In the genomic region with DNA sequence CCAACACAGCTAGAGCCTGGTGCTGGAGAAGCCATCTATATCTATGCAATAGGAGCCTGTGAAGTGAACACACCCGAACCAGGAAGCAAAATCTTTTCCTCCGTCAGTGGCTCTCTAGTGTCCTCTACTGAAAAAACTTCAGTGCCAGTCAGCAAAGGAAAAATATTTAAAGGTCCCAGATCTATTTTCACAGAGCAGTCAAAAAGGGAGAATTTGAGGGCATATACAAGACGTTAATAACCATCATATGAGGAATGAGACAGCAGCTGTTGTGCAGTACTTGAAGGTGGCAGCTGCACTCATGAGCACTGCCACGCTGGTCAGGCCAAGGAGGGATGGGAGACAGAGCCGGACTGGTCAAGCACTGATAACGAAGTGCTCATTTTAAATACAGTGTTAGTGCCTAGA, we compare ENCODE assay signal across 8 cellular contexts. TPM values are rescaled to one million over a fixed set of nuclear protein-coding genes. Genes with fewer than 3 reads are reported as not detected.
DNase-seq lines count a peak whose midpoint lies in the region; ATAC-seq and TF ChIP-seq lines count a peak whose summit lies in the region.

No MANE protein-coding gene starts in this region.

- H3K36me3 ChIP-seq in H7 (replicated peaks; ENCODE audit: control insufficient read depth, insufficient read depth, low read length), result no peaks in the 10 kb centered on the region

- peak overlapping the region; percentile 22 for H3K4me3 Mint-ChIP-seq in T-helper 17 cell

- peaks cover 56% of the 10 kb centered on the region for H3K4me1 Mint-ChIP-seq in T-helper 17 cell

- peak; percentile 20; the same call in 1 of the 2 replicates for TF ChIP-seq CTCF in AG04450 (IDR thresholded peaks at IDR 0.05; ENCODE audit: low read depth, low read length)
- no peak for TF ChIP-seq CTCF in foreskin fibroblast (IDR thresholded peaks at IDR 0.05; ENCODE audit: low read depth, low read length)

- H3K36me3 Mint-ChIP-seq in T-helper 17 cell (ENCODE audit: low read depth), result peaks cover 5% of the 10 kb centered on the region

- POLR2A ChIA-PET in AG04450 (lab: Yijun Ruan, JAX), result no interaction called here

- DNase-seq in AG04450 (ENCODE audit: low read depth, low spot score), result no peak
- DNase-seq in H7, result peak; percentile 39
- DNase-seq in T-helper 17 cell, result no peak
- DNase-seq in foreskin fibroblast, result peak; percentile 14 to 47
- DNase-seq in mucosa of gallbladder (ENCODE audit: low spot score), result no peak
- no peak for DNase-seq in cortex of kidney (lab: John Stamatoyannopoulos, UW)
- DNase-seq in HCEC 1CT, result no peak

- H3K9me3 ChIP-seq in AG04450 (ENCODE audit: control insufficient read depth, insufficient read depth, low read length), result no peaks in the 10 kb centered on the region
- H3K9me3 ChIP-seq in T-helper 17 cell (ENCODE audit: control insufficient read depth, low read length, poor library complexity, severe bottlenecking), result no peaks in the 10 kb centered on the region

- H3K4me3 ChIP-seq in AG04450 (ENCODE audit: low read depth, low read length) (no peak overlapping the region), H7 (ENCODE audit: insufficient read depth, low read depth, low read length) (no peak overlapping the region), foreskin fibroblast (ENCODE audit: low read depth in 1 of 2, low read length in 2 of 2) (no peak overlapping the region)

- H3K27ac Mint-ChIP-seq in T-helper 17 cell, result peak overlapping the region; percentile 9

- H3K27ac ChIP-seq in AG04450 (ENCODE audit: low read depth, low read length), result no peak overlapping the region

- ATAC-seq in T-helper 17 cell (peak; percentile 81), GM21737 (IDR thresholded peaks at IDR 0.05; ENCODE audit: unreplicated experiment) (no peak)

- H3K27me3 ChIP-seq in AG04450 (ENCODE audit: control insufficient read depth, insufficient read depth, low read length), result no peaks in the 10 kb centered on the region
- no peaks in the 10 kb centered on the region for H3K27me3 ChIP-seq in H7 (ENCODE audit: control insufficient read depth, insufficient read depth, low read length)

- H3K27me3 Mint-ChIP-seq in T-helper 17 cell, result no peaks in the 10 kb centered on the region

- CTCF ChIA-PET in AG04450 (lab: Charles Lee), result no interaction called here

RNA-seq across cellular contexts. Expression of gene MCUB, which starts 14.4 kb away (rescaled TPM):
- 13.7 and 16.8 TPM in 2 replicates for polyA plus RNA-seq in AG04450 (2011; rRNA removed)
- polyA minus RNA-seq in AG04450 (2011; rRNA and poly(A)+ RNA removed), result 6.8 and 8.5 TPM in 2 replicates
- 16.9 and 18.1 TPM in 2 replicates for total RNA-seq in H7 (2014; rRNA removed; shearing (Covaris generic))
- total RNA-seq in T-helper 17 cell, result 10 to 100 TPM; 81.0 to 90.0 TPM
- total RNA-seq in mucosa of gallbladder, result 11.0 TPM

Comparison
In these comparisons a context has a peak if more than half of its experiments do, and no peak if none do; other contexts are left out.
1. DNase-seq: peak in H7 (single experiment) and foreskin fibroblast (2 of 2); none in AG04450 (single experiment), T-helper 17 cell (0 of 3), mucosa of gallbladder (single experiment), cortex of kidney (single experiment) and HCEC 1CT (single experiment).